7 cellular contexts compared by ENCODE assay signal in the genomic region with DNA sequence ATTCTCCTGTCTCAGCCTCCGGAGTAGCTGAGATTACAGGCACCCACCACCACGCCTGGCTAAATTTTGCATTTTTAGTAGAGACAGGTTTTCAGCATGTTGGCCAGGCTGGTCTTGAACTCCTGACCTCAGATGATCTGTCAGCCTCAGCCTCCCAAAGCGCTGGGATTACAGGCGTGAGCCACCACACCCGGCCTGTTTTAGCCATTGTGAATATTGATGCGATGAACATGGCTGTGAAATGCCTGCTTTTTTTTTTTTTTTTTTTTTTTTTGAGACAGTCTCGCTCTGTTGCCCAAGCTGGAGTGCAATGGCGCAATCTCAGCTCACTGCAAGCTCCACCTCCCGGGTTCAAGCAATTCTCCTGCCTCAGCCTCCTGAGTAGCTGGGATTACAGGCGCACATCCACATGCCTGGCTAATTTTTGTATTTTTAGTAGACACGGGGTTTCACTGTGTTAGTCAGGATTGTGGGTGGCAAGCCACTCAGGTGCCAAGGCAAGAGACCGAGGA. TPM values are rescaled to one million over a fixed set of nuclear protein-coding genes. Genes with fewer than 3 reads are reported as not detected.
"Had no signal": no experiment of that assay in that cellular context is flagged by ENCODE, and none has a peak within 500 bp of the region (broad histone marks: within the 10 kb centered on the region; RNA-seq: fewer than 3 reads in every experiment).

No MANE protein-coding gene starts in this region.

RNA-seq across cellular contexts. Expression of a gene that starts 20.8 kb away (rescaled TPM):
- total RNA-seq: activated CD4-positive, alpha-beta memory T cell treated with anti-CD3 and anti-CD28 coated beads for 36 hours; body of pancreas; M059J; PC-9; Right ventricle myocardium inferior; T-cell; T-helper 17 cell had no signal
